In genomic region chr6:34546551-34547321, GRCh38 we compare ENCODE assay signal across 10 cellular contexts. TPM values are rescaled to one million over a fixed set of nuclear protein-coding genes. Genes with fewer than 3 reads are reported as not detected.
DNase-seq lines count a peak whose midpoint lies in the region; ATAC-seq, FAIRE-seq and TF ChIP-seq lines count a peak whose summit lies in the region.
"Had no signal": no experiment of that assay in that cellular context is flagged by ENCODE, and none has a peak within 500 bp of the region (broad histone marks: within the 10 kb centered on the region; RNA-seq: fewer than 3 reads in every experiment).

No MANE protein-coding gene starts in this region.

- H3K36me3 ChIP-seq in HCT116 (ENCODE audit: control insufficient read depth in 1 of 2, insufficient read depth in 2 of 2, low read length in 2 of 2) (no peaks in the 10 kb centered on the region), small intestine (ENCODE audit: control insufficient read depth in 2 of 2, insufficient read depth in 2 of 2, low read length in 2 of 2) (no peaks in the 10 kb centered on the region)

- no peak overlapping the region for H3K4me3 Mint-ChIP-seq in immature natural killer cell

- TF ChIP-seq CTCF in HCT116 (IDR thresholded peaks at IDR 0.05 in 2 of 3, conservative IDR thresholded peaks at IDR 0.05 in 1 of 3; ENCODE audit: borderline replicate concordance in 1 of 3, insufficient read depth in 1 of 3, low read depth in 2 of 3, low read length in 2 of 3), result no peak

- POLR2A ChIA-PET in HCT116 (lab: Charles Lee), result interaction anchor here (0.7 kb wide), 1 partner anchor 70 kb away, joined by 4 read pairs; no protein-coding TSS in a partner anchor

- H3K79me2 ChIP-seq in HCT116 (ENCODE audit: insufficient read depth, low read length), result no peaks in the 10 kb centered on the region

- no peaks in the 10 kb centered on the region for H3K4me1 Mint-ChIP-seq in immature natural killer cell

- intact Hi-C loops in HCT116 (cut with micrococcal nuclease), result no loop called here
- intact Hi-C loops in posterior vena cava (cut with DNase I), result no loop called here

- no peak overlapping the region for H3K9ac ChIP-seq in HCT116 (ENCODE audit: low read length)

- ATAC-seq in HCT116 (peak; percentile 23; the same call in 1 of the 2 replicates), HG03565 (IDR thresholded peaks at IDR 0.05; ENCODE audit: unreplicated experiment) (no peak), GM18517 (IDR thresholded peaks at IDR 0.05; ENCODE audit: unreplicated experiment) (no peak)

- H2AFZ ChIP-seq in HCT116 (ENCODE audit: low read depth, low read length, poor library complexity, severe bottlenecking), result no peak overlapping the region

- H3K4me1 ChIP-seq in HCT116 (ENCODE audit: control insufficient read depth in 1 of 2, insufficient read depth in 2 of 2, low read length in 2 of 2) (peaks cover 20 to 30% of the 10 kb centered on the region in 2 experiments), small intestine (ENCODE audit: control insufficient read depth in 2 of 2, insufficient read depth in 1 of 2, low read depth in 1 of 2, low read length in 1 of 2) (no peaks in the 10 kb centered on the region)

- TF ChIP-seq POLR2A in HCT116 (IDR thresholded peaks at IDR 0.05; ENCODE audit: borderline replicate concordance, extremely low read depth, insufficient read depth, insufficient read length), result no peak

- RAD21 ChIA-PET in HCT116 (lab: Charles Lee; ENCODE audit: low non-redundant PET in 1 of 2, low total read pairs in 2 of 2, uncharacterized antibody in 2 of 2, unreplicated experiment in 2 of 2), result no interaction called here

- H4K20me1 ChIP-seq in HCT116 (ENCODE audit: insufficient read depth), result no peaks in the 10 kb centered on the region

- H3K4me2 ChIP-seq in HCT116 (ENCODE audit: low read length), result no peak overlapping the region

- H3K4me3 ChIP-seq in HCT116 (replicated peaks in 1 of 2; ENCODE audit: low read depth in 1 of 2, low read length in 2 of 2) (no peak overlapping the region), small intestine (ENCODE audit: low read depth in 1 of 2, low read length in 2 of 2) (no peak overlapping the region)

- no peaks in the 10 kb centered on the region for H3K36me3 Mint-ChIP-seq in immature natural killer cell

- H3K27ac Mint-ChIP-seq in immature natural killer cell, result no peak overlapping the region

- no peak for TF ChIP-seq RAD21 in HCT116 (IDR thresholded peaks at IDR 0.05; ENCODE audit: low read depth)

- H3K27me3 ChIP-seq in HCT116 (ENCODE audit: insufficient read depth, low read length) (no peaks in the 10 kb centered on the region), small intestine (ENCODE audit: control insufficient read depth in 2 of 2, insufficient read depth in 2 of 2, low read length in 2 of 2) (no peaks in the 10 kb centered on the region)

- WGBS in small intestine, 3 donors, result 8 to 24% (median 8%) methylated on average over 10 to 11 of the region's 11 CpGs

- CTCF ChIA-PET in HCT116 (lab: Charles Lee), result interaction anchor here (1.1 kb wide), 1 partner anchor 63 kb away, joined by 3 read pairs; no protein-coding TSS in a partner anchor

- H3K27me3 Mint-ChIP-seq in immature natural killer cell (ENCODE audit: low read depth in 3 of 3), result peaks cover 0 to 13% (median 3%) of the 10 kb centered on the region in 3 donors

- H3K9me3 ChIP-seq in HCT116 (ENCODE audit: control insufficient read depth in 1 of 2, insufficient read depth in 1 of 2, low read depth in 1 of 2, low read length in 2 of 2) (no peaks in the 10 kb centered on the region), small intestine (ENCODE audit: control insufficient read depth, low read depth) (no peaks in the 10 kb centered on the region)

- no peak for FAIRE-seq in small intestine (lab: Jason Lieb, UNC)
- FAIRE-seq: islet of Langerhans had no signal

- H3K27ac ChIP-seq in HCT116 (ENCODE audit: low read depth, low read length) (no peak overlapping the region), small intestine (ENCODE audit: low read depth in 1 of 2, low read length in 1 of 2) (peak overlapping the region in 1 of 2 donors; percentile 12)

- no TSS peak for BruUV-seq in HCT116 (replicated peaks; lab: Mats Ljungman, UMichigan)

- no peaks in the 10 kb centered on the region for H3K9me2 ChIP-seq in HCT116 (ENCODE audit: insufficient read depth)

- DNase-seq in HCT116 (ENCODE audit: low read depth, low spot score) (no peak), NCI-H524 (lab: John Stamatoyannopoulos, UW) (peak; percentile 51 to 81), globus pallidus (ENCODE audit: low spot score) (peak; percentile 18), small intestine (peak; percentile 67), immature natural killer cell (no peak), posterior vena cava (ENCODE audit: low spot score) (no peak)
- DNase-seq: cortex of kidney had no signal

- no peaks in the 10 kb centered on the region for H3K9me3 Mint-ChIP-seq in immature natural killer cell

TF ChIP-seq in HCT116, 20 proteins besides CTCF, POLR2A, EP300 and RAD21:
- TF ChIP-seq JUND (IDR thresholded peaks at IDR 0.05) (no peak), SRF (IDR thresholded peaks at IDR 0.05; ENCODE audit: low read depth) (no peak)

RNA-seq across cellular contexts. Expression of gene SPDEF, which starts 9.4 kb away (rescaled TPM):
- total RNA-seq in HCT116 (2021; ENCODE audit: unreplicated experiment), result 0.39 TPM
- 0.26 and 0.32 TPM in 2 replicates for polyA plus RNA-seq in HCT116 (2012)
- polyA plus RNA-seq in small intestine, result 10 to 100 TPM; 10.9 to 20.6 (median 13.0) TPM
- not detected for polyA plus RNA-seq in immature natural killer cell
- total RNA-seq in posterior vena cava, result not detected

Comparison
In these comparisons a context has a peak if more than half of its experiments do, and no peak if none do; other contexts are left out.
1. DNase-seq: peak in NCI-H524 (2 of 2), globus pallidus (single experiment) and small intestine (single experiment); none in HCT116 (single experiment), immature natural killer cell (0 of 3) and posterior vena cava (single experiment).